In the genomic region with DNA sequence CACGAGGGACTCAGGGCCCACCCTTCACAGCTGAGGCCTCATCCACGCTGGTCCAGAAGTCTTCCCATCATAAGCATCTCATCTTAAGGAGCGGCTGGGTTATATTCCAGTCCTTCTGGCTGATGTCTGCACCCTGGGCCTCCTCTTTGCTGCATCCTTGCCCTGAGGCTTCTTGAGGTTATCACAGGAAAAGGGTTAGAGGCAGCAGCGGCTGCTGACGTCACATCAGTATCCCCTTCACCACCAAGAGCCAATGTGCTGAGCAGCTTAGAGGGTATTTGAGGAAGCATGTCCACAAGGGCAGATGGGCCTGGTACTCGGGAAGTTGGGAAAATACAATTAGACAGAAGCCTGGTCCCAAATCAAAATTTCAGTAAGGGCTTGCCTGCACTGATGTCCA, we compare ENCODE assay signal across 26 cellular contexts.
DNase-seq lines count a peak whose midpoint lies in the region; ATAC-seq and TF ChIP-seq lines count a peak whose summit lies in the region.
"Had no signal": no experiment of that assay in that cellular context is flagged by ENCODE, and none has a peak within 500 bp of the region (broad histone marks: within the 10 kb centered on the region; RNA-seq: fewer than 3 reads in every experiment).

No MANE protein-coding gene starts in this region.

- H3K9me3 ChIP-seq in osteoblast (ENCODE audit: low read depth, low read length): no peaks in the 10 kb centered on the region
- H3K9me3 ChIP-seq: body of pancreas, esophagus squamous epithelium, gastrocnemius medialis, neutrophil had no signal

- POLR2A ChIA-PET in T-cell (lab: Charles Lee): interaction anchor here in 1 of 2 donors (1.3 kb wide), 1 partner anchor 17 kb away, joined by 3 read pairs; no protein-coding TSS in a partner anchor

- H3K9me3 Mint-ChIP-seq in T-cell: no peaks in the 10 kb centered on the region
- peaks cover 0 to 3% of the 10 kb centered on the region in 2 donors for H3K9me3 Mint-ChIP-seq in stimulated activated naive B cell treated with anti-CD40 and anti-IgM and Interleukin-4, amounts not matched to agents 10 μg/mL and 1 μg/mL and 100 μg/mL, for 72 hours
- H3K9me3 Mint-ChIP-seq: type B pancreatic cell had no signal

- ATAC-seq in T-cell (replicated peaks in 1 of 4): peak in 3 of 4 experiments; percentile 28 to 86 (median 66)
- ATAC-seq in stimulated activated naive B cell treated with anti-CD40 and anti-IgM and Interleukin-4, amounts not matched to agents 10 μg/mL and 1 μg/mL and 100 μg/mL, for 72 hours (replicated peaks): no peak
- ATAC-seq: body of pancreas, gastrocnemius medialis, Right ventricle myocardium inferior had no signal

- TF ChIP-seq CTCF in osteoblast (IDR thresholded peaks at IDR 0.05; ENCODE audit: extremely low read depth, low read depth, low read length): no peak

- no peaks in the 10 kb centered on the region for H3K4me1 ChIP-seq in osteoblast (ENCODE audit: insufficient read depth, low read length)
- H3K4me1 ChIP-seq: body of pancreas, esophagus squamous epithelium, gastrocnemius medialis had no signal

- peak; percentile 56 for DNase-seq in NK-92 treated with Interleukin-12 subunit alpha and Interleukin-12 subunit beta, amount 100 ng/mL, for 24 hours (lab: John Stamatoyannopoulos, UW)
- DNase-seq in NK-92 (lab: John Stamatoyannopoulos, UW; ENCODE audit: unreplicated experiment): no peak
- peak in 31 of 34 experiments; percentile 22 to 64 (median 42) for DNase-seq in T-cell
- peak; percentile 6 for DNase-seq in effector CD4-positive, alpha-beta T cell
- peak; percentile 15 for DNase-seq in stimulated activated CD8-positive, alpha-beta memory T cell treated with anti-CD3 and anti-CD28 coated beads, Interleukin-12 subunit alpha, Interleukin-12 subunit beta, amount 100 ng/mL, for 4 hours (ENCODE audit: low read depth)
- DNase-seq in NCI-H748 (lab: John Stamatoyannopoulos, UW; ENCODE audit: unreplicated experiment): no peak
- no peak for DNase-seq in osteoblast (ENCODE audit: insufficient read length, low spot score, missing footprints)
- no peak for DNase-seq in stimulated activated naive B cell treated with anti-CD40 and anti-IgM and Interleukin-4, amounts not matched to agents 10 μg/mL and 1 μg/mL and 100 μg/mL, for 72 hours
- DNase-seq: activated CD4-positive, alpha-beta T cell treated with anti-CD3 and anti-CD28 coated beads for 48 hours; body of pancreas; DND-41; esophagus squamous epithelium; gastrocnemius medialis; hypothalamus; left ventricle myocardium superior; NCI-H1694; NCI-H2171 treated with DMSO at 0.1 percent for 48 hours; NCI-H774; OCI-M1; stimulated activated CD4-positive, alpha-beta T cell treated with anti-CD3 and anti-CD28 coated beads, Interleukin-2, amount 100 ng/mL, for 24 hours had no signal

- no peak overlapping the region for H2AFZ ChIP-seq in osteoblast (ENCODE audit: low read length)

- no peaks in the 10 kb centered on the region for H4K20me1 ChIP-seq in osteoblast (ENCODE audit: insufficient read depth, low read length)

- no peaks in the 10 kb centered on the region for H3K36me3 ChIP-seq in osteoblast (ENCODE audit: insufficient read depth, low read length)
- H3K36me3 ChIP-seq: esophagus squamous epithelium, gastrocnemius medialis, neutrophil had no signal

- CTCF ChIA-PET in T-cell (lab: Charles Lee): no interaction called here

- H3K27me3 Mint-ChIP-seq in T-cell: peaks cover 0 to 1% of the 10 kb centered on the region in 2 donors
- no peaks in the 10 kb centered on the region for H3K27me3 Mint-ChIP-seq in stimulated activated naive B cell treated with anti-CD40 and anti-IgM and Interleukin-4, amounts not matched to agents 10 μg/mL and 1 μg/mL and 100 μg/mL, for 72 hours

- H3K27ac Mint-ChIP-seq in T-cell: peak overlapping the region in 1 of 2 donors; percentile 49
- H3K27ac Mint-ChIP-seq in stimulated activated naive B cell treated with anti-CD40 and anti-IgM and Interleukin-4, amounts not matched to agents 10 μg/mL and 1 μg/mL and 100 μg/mL, for 72 hours: no peak overlapping the region
- H3K27ac Mint-ChIP-seq: type B pancreatic cell had no signal

- no peaks in the 10 kb centered on the region for H3K79me2 ChIP-seq in osteoblast (ENCODE audit: insufficient read depth, low read length)

- no peak overlapping the region for H3K4me3 ChIP-seq in osteoblast (ENCODE audit: insufficient read depth, low read length)
- H3K4me3 ChIP-seq: body of pancreas, esophagus squamous epithelium, gastrocnemius medialis, skin epidermis had no signal

- H3K4me2 ChIP-seq in osteoblast (ENCODE audit: insufficient read depth, low read length): no peak overlapping the region
- H3K4me2 ChIP-seq: KMS-11 had no signal

- no peaks in the 10 kb centered on the region for H3K36me3 Mint-ChIP-seq in T-cell
- no peaks in the 10 kb centered on the region for H3K36me3 Mint-ChIP-seq in stimulated activated naive B cell treated with anti-CD40 and anti-IgM and Interleukin-4, amounts not matched to agents 10 μg/mL and 1 μg/mL and 100 μg/mL, for 72 hours
- H3K36me3 Mint-ChIP-seq: type B pancreatic cell had no signal

- no peaks in the 10 kb centered on the region for H3K27me3 ChIP-seq in osteoblast (ENCODE audit: insufficient read depth, low read length)
- H3K27me3 ChIP-seq: body of pancreas, esophagus squamous epithelium, gastrocnemius medialis, neutrophil had no signal

- H3K4me1 Mint-ChIP-seq in T-cell: peaks cover 64 to 84% (median 68%) of the 10 kb centered on the region in 3 donors
- H3K4me1 Mint-ChIP-seq in stimulated activated naive B cell treated with anti-CD40 and anti-IgM and Interleukin-4, amounts not matched to agents 10 μg/mL and 1 μg/mL and 100 μg/mL, for 72 hours: peaks cover 5 to 11% of the 10 kb centered on the region in 2 donors

- H3K4me3 Mint-ChIP-seq in T-cell: peak overlapping the region in 1 of 3 donors; percentile 16
- no peak overlapping the region for H3K4me3 Mint-ChIP-seq in stimulated activated naive B cell treated with anti-CD40 and anti-IgM and Interleukin-4, amounts not matched to agents 10 μg/mL and 1 μg/mL and 100 μg/mL, for 72 hours
- H3K4me3 Mint-ChIP-seq: type B pancreatic cell had no signal

- no peak overlapping the region for H3K27ac ChIP-seq in osteoblast (ENCODE audit: low read depth, low read length)
- H3K27ac ChIP-seq: 22Rv1, body of pancreas, esophagus squamous epithelium, gastrocnemius medialis, KMS-11, neutrophil, skin epidermis had no signal

Comparison
In these comparisons a context has a peak if more than half of its experiments do, and no peak if none do; other contexts are left out.
1. DNase-seq: peak in NK-92 treated with Interleukin-12 subunit alpha and Interleukin-12 subunit beta, amount 100 ng/mL, for 24 hours (single experiment), T-cell (31 of 34), effector CD4-positive, alpha-beta T cell (single experiment) and stimulated activated CD8-positive, alpha-beta memory T cell treated with anti-CD3 and anti-CD28 coated beads, Interleukin-12 subunit alpha, Interleukin-12 subunit beta, amount 100 ng/mL, for 4 hours (single experiment); none in NK-92 (single experiment), NCI-H748 (single experiment), osteoblast (single experiment) and stimulated activated naive B cell treated with anti-CD40 and anti-IgM and Interleukin-4, amounts not matched to agents 10 μg/mL and 1 μg/mL and 100 μg/mL, for 72 hours (single experiment).
2. ATAC-seq: peak in T-cell (3 of 4); none in stimulated activated naive B cell treated with anti-CD40 and anti-IgM and Interleukin-4, amounts not matched to agents 10 μg/mL and 1 μg/mL and 100 μg/mL, for 72 hours (0 of 2).